In the genomic region with DNA sequence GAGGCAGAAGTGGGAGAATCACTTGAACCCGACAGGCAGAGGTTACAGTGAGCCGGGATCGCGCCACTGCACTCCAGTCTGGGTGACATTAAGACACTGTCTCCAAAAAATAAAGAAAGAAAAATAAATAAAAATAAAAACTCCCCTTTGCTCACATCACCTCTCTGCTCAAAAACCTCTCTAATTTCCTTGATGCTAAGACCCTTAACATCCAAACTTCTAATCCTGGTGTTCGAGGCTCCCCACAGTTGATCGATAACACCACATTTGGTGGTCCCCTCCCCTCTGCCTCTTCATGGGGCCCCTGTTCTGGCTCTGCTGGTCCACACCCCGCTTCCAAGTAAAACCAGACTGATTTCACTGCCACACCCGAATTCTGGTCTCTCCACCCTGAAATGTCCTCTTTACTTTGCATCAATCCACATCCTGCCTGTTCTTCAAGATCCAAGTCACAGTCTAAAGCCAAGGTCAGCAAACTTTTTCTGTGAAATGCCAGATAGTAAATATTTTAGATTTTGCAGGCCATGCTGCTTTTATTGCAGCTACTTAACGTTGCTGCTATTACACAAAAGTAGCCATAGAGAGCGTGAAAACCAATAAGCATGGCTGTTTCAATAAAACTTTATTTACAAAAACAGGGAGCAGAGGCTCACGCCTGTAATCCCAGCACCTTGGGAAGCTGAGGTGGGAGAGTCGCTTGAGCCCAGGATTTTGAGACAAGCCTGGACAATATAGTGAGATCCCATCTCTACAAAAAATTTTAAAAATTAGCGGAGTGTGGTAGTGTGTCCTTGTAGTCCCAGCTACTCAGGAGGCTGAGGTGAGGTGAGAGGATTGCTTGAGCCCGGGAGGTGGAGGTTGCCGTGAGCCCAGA, we compare ENCODE assay signal across 1 cellular context.
A peak's percentile ranks its signal among the peaks of the same experiment; 100 is the strongest.
TF ChIP-seq lines count a peak whose summit lies in the region.

No MANE protein-coding gene starts in this region.

TF ChIP-seq in K562, 482 proteins besides CTCF, POLR2A, EP300 and RAD21 (continues in another document):
- TF ChIP-seq BMI1 (IDR thresholded peaks at IDR 0.05; ENCODE audit: low read length), result no peak
- TF ChIP-seq HDAC3 (IDR thresholded peaks at IDR 0.05; ENCODE audit: borderline replicate concordance, partially characterized antibody), result no peak
- no peak for TF ChIP-seq FOXM1 (IDR thresholded peaks at IDR 0.05; ENCODE audit: low read depth)
- no peak for TF ChIP-seq FOXM1 (CRISPR knock-in tag; IDR thresholded peaks at IDR 0.05; ENCODE audit: low read depth)
- TF ChIP-seq SREBF1 (IDR thresholded peaks at IDR 0.05; ENCODE audit: borderline replicate concordance, low read depth, low read length), result no peak
- no peak for TF ChIP-seq NR3C1 (CRISPR knock-in tag; IDR thresholded peaks at IDR 0.05)
- no peak for TF ChIP-seq CC2D1A (IDR thresholded peaks at IDR 0.05)
- TF ChIP-seq FOXP1 (CRISPR knock-in tag; IDR thresholded peaks at IDR 0.05), result no peak
- TF ChIP-seq, protein P1, sequence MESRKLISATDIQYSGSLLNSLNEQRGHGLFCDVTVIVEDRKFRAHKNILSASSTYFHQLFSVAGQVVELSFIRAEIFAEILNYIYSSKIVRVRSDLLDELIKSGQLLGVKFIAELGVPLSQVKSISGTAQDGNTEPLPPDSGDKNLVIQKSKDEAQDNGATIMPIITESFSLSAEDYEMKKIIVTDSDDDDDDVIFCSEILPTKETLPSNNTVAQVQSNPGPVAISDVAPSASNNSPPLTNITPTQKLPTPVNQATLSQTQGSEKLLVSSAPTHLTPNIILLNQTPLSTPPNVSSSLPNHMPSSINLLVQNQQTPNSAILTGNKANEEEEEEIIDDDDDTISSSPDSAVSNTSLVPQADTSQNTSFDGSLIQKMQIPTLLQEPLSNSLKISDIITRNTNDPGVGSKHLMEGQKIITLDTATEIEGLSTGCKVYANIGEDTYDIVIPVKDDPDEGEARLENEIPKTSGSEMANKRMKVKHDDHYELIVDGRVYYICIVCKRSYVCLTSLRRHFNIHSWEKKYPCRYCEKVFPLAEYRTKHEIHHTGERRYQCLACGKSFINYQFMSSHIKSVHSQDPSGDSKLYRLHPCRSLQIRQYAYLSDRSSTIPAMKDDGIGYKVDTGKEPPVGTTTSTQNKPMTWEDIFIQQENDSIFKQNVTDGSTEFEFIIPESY (CRISPR knock-in tag; IDR thresholded peaks at IDR 0.05), result peak; percentile 85
- TF ChIP-seq SNIP1 (IDR thresholded peaks at IDR 0.05; ENCODE audit: low read depth), result no peak
- no peak for TF ChIP-seq ZC3H11A (IDR thresholded peaks at IDR 0.05; ENCODE audit: low read depth, low read length)
- TF ChIP-seq, protein P2, sequence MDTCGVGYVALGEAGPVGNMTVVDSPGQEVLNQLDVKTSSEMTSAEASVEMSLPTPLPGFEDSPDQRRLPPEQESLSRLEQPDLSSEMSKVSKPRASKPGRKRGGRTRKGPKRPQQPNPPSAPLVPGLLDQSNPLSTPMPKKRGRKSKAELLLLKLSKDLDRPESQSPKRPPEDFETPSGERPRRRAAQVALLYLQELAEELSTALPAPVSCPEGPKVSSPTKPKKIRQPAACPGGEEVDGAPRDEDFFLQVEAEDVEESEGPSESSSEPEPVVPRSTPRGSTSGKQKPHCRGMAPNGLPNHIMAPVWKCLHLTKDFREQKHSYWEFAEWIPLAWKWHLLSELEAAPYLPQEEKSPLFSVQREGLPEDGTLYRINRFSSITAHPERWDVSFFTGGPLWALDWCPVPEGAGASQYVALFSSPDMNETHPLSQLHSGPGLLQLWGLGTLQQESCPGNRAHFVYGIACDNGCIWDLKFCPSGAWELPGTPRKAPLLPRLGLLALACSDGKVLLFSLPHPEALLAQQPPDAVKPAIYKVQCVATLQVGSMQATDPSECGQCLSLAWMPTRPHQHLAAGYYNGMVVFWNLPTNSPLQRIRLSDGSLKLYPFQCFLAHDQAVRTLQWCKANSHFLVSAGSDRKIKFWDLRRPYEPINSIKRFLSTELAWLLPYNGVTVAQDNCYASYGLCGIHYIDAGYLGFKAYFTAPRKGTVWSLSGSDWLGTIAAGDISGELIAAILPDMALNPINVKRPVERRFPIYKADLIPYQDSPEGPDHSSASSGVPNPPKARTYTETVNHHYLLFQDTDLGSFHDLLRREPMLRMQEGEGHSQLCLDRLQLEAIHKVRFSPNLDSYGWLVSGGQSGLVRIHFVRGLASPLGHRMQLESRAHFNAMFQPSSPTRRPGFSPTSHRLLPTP (IDR thresholded peaks at IDR 0.05; ENCODE audit: borderline replicate concordance, extremely low read depth, insufficient read length), result no peak
- TF ChIP-seq, protein P3, sequence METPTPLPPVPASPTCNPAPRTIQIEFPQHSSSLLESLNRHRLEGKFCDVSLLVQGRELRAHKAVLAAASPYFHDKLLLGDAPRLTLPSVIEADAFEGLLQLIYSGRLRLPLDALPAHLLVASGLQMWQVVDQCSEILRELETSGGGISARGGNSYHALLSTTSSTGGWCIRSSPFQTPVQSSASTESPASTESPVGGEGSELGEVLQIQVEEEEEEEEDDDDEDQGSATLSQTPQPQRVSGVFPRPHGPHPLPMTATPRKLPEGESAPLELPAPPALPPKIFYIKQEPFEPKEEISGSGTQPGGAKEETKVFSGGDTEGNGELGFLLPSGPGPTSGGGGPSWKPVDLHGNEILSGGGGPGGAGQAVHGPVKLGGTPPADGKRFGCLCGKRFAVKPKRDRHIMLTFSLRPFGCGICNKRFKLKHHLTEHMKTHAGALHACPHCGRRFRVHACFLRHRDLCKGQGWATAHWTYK (CRISPR knock-in tag; IDR thresholded peaks at IDR 0.05), result no peak
- TF ChIP-seq, protein P4, sequence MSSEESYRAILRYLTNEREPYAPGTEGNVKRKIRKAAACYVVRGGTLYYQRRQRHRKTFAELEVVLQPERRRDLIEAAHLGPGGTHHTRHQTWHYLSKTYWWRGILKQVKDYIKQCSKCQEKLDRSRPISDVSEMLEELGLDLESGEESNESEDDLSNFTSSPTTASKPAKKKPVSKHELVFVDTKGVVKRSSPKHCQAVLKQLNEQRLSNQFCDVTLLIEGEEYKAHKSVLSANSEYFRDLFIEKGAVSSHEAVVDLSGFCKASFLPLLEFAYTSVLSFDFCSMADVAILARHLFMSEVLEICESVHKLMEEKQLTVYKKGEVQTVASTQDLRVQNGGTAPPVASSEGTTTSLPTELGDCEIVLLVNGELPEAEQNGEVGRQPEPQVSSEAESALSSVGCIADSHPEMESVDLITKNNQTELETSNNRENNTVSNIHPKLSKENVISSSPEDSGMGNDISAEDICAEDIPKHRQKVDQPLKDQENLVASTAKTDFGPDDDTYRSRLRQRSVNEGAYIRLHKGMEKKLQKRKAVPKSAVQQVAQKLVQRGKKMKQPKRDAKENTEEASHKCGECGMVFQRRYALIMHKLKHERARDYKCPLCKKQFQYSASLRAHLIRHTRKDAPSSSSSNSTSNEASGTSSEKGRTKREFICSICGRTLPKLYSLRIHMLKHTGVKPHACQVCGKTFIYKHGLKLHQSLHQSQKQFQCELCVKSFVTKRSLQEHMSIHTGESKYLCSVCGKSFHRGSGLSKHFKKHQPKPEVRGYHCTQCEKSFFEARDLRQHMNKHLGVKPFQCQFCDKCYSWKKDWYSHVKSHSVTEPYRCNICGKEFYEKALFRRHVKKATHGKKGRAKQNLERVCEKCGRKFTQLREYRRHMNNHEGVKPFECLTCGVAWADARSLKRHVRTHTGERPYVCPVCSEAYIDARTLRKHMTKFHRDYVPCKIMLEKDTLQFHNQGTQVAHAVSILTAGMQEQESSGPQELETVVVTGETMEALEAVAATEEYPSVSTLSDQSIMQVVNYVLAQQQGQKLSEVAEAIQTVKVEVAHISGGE (CRISPR knock-in tag; IDR thresholded peaks at IDR 0.05), result no peak
- TF ChIP-seq, protein P5, sequence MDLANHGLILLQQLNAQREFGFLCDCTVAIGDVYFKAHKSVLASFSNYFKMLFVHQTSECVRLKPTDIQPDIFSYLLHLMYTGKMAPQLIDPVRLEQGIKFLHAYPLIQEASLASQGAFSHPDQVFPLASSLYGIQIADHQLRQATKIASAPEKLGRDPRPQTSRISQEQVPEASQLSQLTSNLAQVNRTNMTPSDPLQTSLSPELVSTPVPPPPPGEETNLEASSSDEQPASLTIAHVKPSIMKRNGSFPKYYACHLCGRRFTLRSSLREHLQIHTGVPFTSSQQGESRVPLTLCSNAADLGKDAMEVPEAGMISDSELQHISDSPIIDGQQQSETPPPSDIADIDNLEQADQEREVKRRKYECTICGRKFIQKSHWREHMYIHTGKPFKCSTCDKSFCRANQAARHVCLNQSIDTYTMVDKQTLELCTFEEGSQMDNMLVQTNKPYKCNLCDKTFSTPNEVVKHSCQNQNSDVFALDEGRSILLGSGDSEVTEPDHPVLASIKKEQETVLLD (IDR thresholded peaks at IDR 0.05), result no peak
- no peak for TF ChIP-seq FUS (optimal IDR thresholded peaks at IDR 0.05; ENCODE audit: low read depth, low read length)
- no peak for TF ChIP-seq ZBTB8A (IDR thresholded peaks at IDR 0.05; ENCODE audit: partially characterized antibody)
- TF ChIP-seq ATF7 (IDR thresholded peaks at IDR 0.05), result no peak
- TF ChIP-seq HNRNPUL1 (IDR thresholded peaks at IDR 0.05; ENCODE audit: low read length), result no peak
- peak; percentile 20 for TF ChIP-seq RBM25 (IDR thresholded peaks at IDR 0.05; ENCODE audit: low read depth, low read length, severe bottlenecking)
- TF ChIP-seq, protein P6, sequence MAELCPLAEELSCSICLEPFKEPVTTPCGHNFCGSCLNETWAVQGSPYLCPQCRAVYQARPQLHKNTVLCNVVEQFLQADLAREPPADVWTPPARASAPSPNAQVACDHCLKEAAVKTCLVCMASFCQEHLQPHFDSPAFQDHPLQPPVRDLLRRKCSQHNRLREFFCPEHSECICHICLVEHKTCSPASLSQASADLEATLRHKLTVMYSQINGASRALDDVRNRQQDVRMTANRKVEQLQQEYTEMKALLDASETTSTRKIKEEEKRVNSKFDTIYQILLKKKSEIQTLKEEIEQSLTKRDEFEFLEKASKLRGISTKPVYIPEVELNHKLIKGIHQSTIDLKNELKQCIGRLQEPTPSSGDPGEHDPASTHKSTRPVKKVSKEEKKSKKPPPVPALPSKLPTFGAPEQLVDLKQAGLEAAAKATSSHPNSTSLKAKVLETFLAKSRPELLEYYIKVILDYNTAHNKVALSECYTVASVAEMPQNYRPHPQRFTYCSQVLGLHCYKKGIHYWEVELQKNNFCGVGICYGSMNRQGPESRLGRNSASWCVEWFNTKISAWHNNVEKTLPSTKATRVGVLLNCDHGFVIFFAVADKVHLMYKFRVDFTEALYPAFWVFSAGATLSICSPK (IDR thresholded peaks at IDR 0.05; ENCODE audit: borderline replicate concordance), result no peak
- no peak for TF ChIP-seq ELF1 (tag; IDR thresholded peaks at IDR 0.05)
- TF ChIP-seq ATF1 (CRISPR knock-in tag; IDR thresholded peaks at IDR 0.05), result no peak
- no peak for TF ChIP-seq ATF1 (tag; IDR thresholded peaks at IDR 0.05)
- no peak for TF ChIP-seq PYGO2 (tag; IDR thresholded peaks at IDR 0.05)
- TF ChIP-seq, protein P7, sequence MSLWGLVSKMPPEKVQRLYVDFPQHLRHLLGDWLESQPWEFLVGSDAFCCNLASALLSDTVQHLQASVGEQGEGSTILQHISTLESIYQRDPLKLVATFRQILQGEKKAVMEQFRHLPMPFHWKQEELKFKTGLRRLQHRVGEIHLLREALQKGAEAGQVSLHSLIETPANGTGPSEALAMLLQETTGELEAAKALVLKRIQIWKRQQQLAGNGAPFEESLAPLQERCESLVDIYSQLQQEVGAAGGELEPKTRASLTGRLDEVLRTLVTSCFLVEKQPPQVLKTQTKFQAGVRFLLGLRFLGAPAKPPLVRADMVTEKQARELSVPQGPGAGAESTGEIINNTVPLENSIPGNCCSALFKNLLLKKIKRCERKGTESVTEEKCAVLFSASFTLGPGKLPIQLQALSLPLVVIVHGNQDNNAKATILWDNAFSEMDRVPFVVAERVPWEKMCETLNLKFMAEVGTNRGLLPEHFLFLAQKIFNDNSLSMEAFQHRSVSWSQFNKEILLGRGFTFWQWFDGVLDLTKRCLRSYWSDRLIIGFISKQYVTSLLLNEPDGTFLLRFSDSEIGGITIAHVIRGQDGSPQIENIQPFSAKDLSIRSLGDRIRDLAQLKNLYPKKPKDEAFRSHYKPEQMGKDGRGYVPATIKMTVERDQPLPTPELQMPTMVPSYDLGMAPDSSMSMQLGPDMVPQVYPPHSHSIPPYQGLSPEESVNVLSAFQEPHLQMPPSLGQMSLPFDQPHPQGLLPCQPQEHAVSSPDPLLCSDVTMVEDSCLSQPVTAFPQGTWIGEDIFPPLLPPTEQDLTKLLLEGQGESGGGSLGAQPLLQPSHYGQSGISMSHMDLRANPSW (CRISPR knock-in tag; IDR thresholded peaks at IDR 0.05), result no peak
- no peak for TF ChIP-seq PPARD (CRISPR knock-in tag; IDR thresholded peaks at IDR 0.05)
- TF ChIP-seq POLR3G (IDR thresholded peaks at IDR 0.05; ENCODE audit: extremely low read depth, insufficient read length, insufficient replicate concordance), result no peak
- no peak for TF ChIP-seq POLR2B (IDR thresholded peaks at IDR 0.05; ENCODE audit: low read depth, partially characterized antibody)
- no peak for TF ChIP-seq SOX6 (IDR thresholded peaks at IDR 0.05)
- TF ChIP-seq NELFE (IDR thresholded peaks at IDR 0.05; ENCODE audit: insufficient read depth, insufficient read length), result no peak
- no peak for TF ChIP-seq ZNF583 (CRISPR knock-in tag; IDR thresholded peaks at IDR 0.05)
- TF ChIP-seq ZNF121 (CRISPR knock-in tag; conservative IDR thresholded peaks at IDR 0.05), result peak; percentile 88
- peak in 1 of 3 experiments; percentile 19 for TF ChIP-seq YY1 (IDR thresholded peaks at IDR 0.05; ENCODE audit: borderline replicate concordance in 1 of 3, control insufficient read depth in 1 of 3, extremely low read depth in 1 of 3, insufficient read depth in 3 of 3, insufficient read length in 1 of 3, insufficient replicate concordance in 2 of 3, low read depth in 1 of 3, low read length in 2 of 3)
- TF ChIP-seq, protein P8, sequence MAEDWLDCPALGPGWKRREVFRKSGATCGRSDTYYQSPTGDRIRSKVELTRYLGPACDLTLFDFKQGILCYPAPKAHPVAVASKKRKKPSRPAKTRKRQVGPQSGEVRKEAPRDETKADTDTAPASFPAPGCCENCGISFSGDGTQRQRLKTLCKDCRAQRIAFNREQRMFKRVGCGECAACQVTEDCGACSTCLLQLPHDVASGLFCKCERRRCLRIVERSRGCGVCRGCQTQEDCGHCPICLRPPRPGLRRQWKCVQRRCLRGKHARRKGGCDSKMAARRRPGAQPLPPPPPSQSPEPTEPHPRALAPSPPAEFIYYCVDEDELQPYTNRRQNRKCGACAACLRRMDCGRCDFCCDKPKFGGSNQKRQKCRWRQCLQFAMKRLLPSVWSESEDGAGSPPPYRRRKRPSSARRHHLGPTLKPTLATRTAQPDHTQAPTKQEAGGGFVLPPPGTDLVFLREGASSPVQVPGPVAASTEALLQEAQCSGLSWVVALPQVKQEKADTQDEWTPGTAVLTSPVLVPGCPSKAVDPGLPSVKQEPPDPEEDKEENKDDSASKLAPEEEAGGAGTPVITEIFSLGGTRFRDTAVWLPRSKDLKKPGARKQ (CRISPR knock-in tag; IDR thresholded peaks at IDR 0.05), result no peak
- TF ChIP-seq POLR2AphosphoS2 (IDR thresholded peaks at IDR 0.05; ENCODE audit: low read length), result peak; percentile 37; the same call in 1 of the 2 replicates
- TF ChIP-seq EP400 (IDR thresholded peaks at IDR 0.05), result peak; percentile 44
- TF ChIP-seq, protein P9, sequence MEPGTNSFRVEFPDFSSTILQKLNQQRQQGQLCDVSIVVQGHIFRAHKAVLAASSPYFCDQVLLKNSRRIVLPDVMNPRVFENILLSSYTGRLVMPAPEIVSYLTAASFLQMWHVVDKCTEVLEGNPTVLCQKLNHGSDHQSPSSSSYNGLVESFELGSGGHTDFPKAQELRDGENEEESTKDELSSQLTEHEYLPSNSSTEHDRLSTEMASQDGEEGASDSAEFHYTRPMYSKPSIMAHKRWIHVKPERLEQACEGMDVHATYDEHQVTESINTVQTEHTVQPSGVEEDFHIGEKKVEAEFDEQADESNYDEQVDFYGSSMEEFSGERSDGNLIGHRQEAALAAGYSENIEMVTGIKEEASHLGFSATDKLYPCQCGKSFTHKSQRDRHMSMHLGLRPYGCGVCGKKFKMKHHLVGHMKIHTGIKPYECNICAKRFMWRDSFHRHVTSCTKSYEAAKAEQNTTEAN (CRISPR knock-in tag; IDR thresholded peaks at IDR 0.05), result no peak
- no peak for TF ChIP-seq RFX5 (IDR thresholded peaks at IDR 0.05; ENCODE audit: low read depth, low read length)
- no peak for TF ChIP-seq SLC30A9 (CRISPR knock-in tag; IDR thresholded peaks at IDR 0.05)
- no peak for TF ChIP-seq ZNF217 (CRISPR knock-in tag; IDR thresholded peaks at IDR 0.05)
